Comparison of ENCODE assay signal across 2 cellular contexts in the genomic region with DNA sequence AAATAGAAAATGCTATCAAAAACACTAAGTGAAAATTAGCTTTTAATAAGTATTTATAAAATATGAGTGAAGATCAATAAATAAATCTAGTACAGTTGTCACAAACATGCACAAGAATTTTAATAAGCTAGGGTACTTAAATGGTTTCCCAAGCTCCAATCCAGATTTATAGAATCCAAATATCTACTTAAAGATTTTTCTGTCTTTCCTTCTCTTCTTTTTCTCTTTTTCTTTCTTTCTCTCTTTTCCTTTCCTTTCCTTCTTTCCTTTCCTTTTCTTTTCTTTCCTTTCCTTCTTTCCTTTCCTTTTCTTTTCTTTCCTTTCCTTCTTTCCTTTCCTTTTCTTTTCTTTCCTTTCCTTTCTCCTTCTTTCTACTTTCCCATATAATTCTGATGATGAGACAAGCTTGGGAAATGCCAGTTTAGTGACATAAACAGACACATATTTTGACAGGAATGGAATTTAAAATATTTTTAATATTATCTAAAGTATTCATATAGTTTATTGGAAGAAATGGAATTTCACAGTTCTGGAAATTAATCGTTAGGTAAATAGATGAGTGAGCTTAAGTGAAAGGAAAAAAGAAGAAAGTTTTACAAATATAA.
TF ChIP-seq lines count a peak whose summit lies in the region.

No MANE protein-coding gene starts in this region.

TF ChIP-seq in HepG2, 621 proteins besides CTCF, POLR2A, EP300 and RAD21:
- TF ChIP-seq, protein P1, sequence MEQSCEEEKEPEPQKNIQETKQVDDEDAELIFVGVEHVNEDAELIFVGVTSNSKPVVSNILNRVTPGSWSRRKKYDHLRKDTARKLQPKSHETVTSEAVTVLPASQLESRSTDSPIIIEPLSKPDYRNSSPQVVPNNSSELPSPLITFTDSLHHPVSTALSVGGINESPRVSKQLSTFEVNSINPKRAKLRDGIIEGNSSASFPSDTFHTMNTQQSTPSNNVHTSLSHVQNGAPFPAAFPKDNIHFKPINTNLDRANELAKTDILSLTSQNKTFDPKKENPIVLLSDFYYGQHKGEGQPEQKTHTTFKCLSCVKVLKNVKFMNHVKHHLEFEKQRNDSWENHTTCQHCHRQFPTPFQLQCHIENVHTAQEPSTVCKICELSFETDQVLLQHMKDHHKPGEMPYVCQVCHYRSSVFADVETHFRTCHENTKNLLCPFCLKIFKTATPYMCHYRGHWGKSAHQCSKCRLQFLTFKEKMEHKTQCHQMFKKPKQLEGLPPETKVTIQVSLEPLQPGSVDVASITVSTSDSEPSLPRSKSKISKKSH (CRISPR knock-in tag; IDR thresholded peaks at IDR 0.05; ENCODE audit: borderline replicate concordance): no peak
- TF ChIP-seq ZFYVE20 (CRISPR knock-in tag; IDR thresholded peaks at IDR 0.05; ENCODE audit: borderline replicate concordance, low read depth) (no peak), GLI4 (CRISPR knock-in tag; IDR thresholded peaks at IDR 0.05; ENCODE audit: borderline replicate concordance) (no peak), EED (CRISPR knock-in tag; IDR thresholded peaks at IDR 0.05) (no peak), SRSF9 (IDR thresholded peaks at IDR 0.05; ENCODE audit: borderline replicate concordance, insufficient read depth, low read depth, low read length, poor library complexity, severe bottlenecking) (peak; percentile 100), U2AF2 (IDR thresholded peaks at IDR 0.05; ENCODE audit: low read depth, low read length) (peak; percentile 75; the same call in 1 of the 2 replicates), ARNT (IDR thresholded peaks at IDR 0.05) (no peak), ZNF235 (CRISPR knock-in tag; IDR thresholded peaks at IDR 0.05; ENCODE audit: borderline replicate concordance) (no peak), CBX2 (IDR thresholded peaks at IDR 0.05; ENCODE audit: low read depth, low read length) (no peak), CBX2 (CRISPR knock-in tag; IDR thresholded peaks at IDR 0.05; ENCODE audit: low read depth) (no peak), SMAD3 (CRISPR knock-in tag; IDR thresholded peaks at IDR 0.05) (no peak), TAF15 (IDR thresholded peaks at IDR 0.05; ENCODE audit: low read depth, low read length, poor library complexity, severe bottlenecking) (no peak), CHD2 (IDR thresholded peaks at IDR 0.05; ENCODE audit: low read depth, low read length) (no peak), NR3C1 (CRISPR knock-in tag; IDR thresholded peaks at IDR 0.05) (no peak), RELA (CRISPR knock-in tag; IDR thresholded peaks at IDR 0.05) (no peak)
- TF ChIP-seq, protein P2, sequence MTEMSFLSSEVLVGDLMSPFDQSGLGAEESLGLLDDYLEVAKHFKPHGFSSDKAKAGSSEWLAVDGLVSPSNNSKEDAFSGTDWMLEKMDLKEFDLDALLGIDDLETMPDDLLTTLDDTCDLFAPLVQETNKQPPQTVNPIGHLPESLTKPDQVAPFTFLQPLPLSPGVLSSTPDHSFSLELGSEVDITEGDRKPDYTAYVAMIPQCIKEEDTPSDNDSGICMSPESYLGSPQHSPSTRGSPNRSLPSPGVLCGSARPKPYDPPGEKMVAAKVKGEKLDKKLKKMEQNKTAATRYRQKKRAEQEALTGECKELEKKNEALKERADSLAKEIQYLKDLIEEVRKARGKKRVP (CRISPR knock-in tag; IDR thresholded peaks at IDR 0.05): no peak
- TF ChIP-seq, protein P3, sequence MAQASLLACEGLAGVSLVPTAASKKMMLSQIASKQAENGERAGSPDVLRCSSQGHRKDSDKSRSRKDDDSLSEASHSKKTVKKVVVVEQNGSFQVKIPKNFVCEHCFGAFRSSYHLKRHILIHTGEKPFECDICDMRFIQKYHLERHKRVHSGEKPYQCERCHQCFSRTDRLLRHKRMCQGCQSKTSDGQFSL (CRISPR knock-in tag; IDR thresholded peaks at IDR 0.05): no peak
- TF ChIP-seq, protein P4, sequence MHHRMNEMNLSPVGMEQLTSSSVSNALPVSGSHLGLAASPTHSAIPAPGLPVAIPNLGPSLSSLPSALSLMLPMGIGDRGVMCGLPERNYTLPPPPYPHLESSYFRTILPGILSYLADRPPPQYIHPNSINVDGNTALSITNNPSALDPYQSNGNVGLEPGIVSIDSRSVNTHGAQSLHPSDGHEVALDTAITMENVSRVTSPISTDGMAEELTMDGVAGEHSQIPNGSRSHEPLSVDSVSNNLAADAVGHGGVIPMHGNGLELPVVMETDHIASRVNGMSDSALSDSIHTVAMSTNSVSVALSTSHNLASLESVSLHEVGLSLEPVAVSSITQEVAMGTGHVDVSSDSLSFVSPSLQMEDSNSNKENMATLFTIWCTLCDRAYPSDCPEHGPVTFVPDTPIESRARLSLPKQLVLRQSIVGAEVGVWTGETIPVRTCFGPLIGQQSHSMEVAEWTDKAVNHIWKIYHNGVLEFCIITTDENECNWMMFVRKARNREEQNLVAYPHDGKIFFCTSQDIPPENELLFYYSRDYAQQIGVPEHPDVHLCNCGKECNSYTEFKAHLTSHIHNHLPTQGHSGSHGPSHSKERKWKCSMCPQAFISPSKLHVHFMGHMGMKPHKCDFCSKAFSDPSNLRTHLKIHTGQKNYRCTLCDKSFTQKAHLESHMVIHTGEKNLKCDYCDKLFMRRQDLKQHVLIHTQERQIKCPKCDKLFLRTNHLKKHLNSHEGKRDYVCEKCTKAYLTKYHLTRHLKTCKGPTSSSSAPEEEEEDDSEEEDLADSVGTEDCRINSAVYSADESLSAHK (CRISPR knock-in tag; IDR thresholded peaks at IDR 0.05; ENCODE audit: borderline replicate concordance): no peak

TF ChIP-seq in HEK293, 187 proteins besides CTCF, POLR2A, EP300 and RAD21 (continued from another document):
- TF ChIP-seq FEZF1 (tag by site-specific recombination; IDR thresholded peaks at IDR 0.05) (no peak), PRDM1 (tag by site-specific recombination; IDR thresholded peaks at IDR 0.05) (peak; percentile 98)
